ENCODE assay signal across 10 cellular contexts in the genomic region with DNA sequence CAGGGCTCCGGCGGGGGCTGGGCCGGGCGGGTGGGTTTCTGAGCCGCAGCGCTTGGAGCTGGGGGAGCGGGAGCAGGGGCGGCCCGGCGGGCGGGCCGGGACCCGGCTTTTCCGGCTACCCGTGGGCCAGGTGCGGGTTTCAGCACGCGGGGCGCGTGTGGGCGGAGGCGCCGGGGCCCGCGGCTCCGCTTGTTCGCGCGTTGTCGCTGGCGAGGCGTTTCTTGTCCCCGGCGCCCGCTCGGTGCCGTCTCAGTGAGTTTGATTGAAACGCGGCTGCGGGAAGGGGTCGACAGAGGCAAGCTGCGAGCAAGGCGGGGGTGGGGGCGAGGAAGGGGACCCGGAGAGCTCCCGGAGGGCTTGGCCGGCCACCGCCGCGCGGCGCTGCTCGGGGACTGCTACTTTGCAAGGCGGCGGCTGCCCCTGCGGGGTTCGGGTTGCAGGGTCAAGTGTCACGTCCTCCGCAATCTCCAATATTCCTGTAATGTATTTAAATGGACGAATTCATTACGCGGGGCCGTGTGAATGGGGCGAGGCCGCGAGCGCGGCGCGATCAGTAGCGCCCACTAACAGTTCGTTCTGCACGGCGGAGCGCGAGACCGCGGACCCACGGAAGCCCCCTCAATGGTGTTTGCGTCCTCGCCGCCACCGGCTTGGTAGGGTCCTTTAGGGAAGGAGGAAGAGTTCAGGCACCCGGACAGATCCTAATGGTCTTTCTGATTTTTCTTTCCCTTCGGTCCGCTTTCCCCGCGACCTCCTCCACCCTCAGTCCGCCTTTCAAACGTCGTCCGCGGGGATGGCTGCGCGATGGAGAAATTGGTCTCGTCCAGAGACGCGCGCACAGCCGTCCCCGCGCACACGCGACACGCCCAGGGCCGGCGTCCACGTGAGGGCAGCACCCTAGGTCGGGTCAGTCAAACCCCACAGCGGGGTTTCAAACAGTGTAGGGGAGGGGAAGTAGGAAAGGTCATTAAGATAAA.
DNase-seq lines count a peak whose midpoint lies in the region; ATAC-seq and TF ChIP-seq lines count a peak whose summit lies in the region.
"Had no signal": no experiment of that assay in that cellular context is flagged by ENCODE, and none has a peak within 500 bp of the region (broad histone marks: within the 10 kb centered on the region; RNA-seq: fewer than 3 reads in every experiment).

No MANE protein-coding gene starts in this region.

- peaks cover 100% of the 10 kb centered on the region for H3K27me3 ChIP-seq in transverse colon

- H3K27ac ChIP-seq in transverse colon: no peak overlapping the region

- TF ChIP-seq POLR2A in transverse colon (IDR thresholded peaks at IDR 0.05): no peak

- H3K27me3 Mint-ChIP-seq in WTC11 (ENCODE audit: low read depth): peaks cover 100% of the 10 kb centered on the region
- peaks cover 66% of the 10 kb centered on the region for H3K27me3 Mint-ChIP-seq in HFFc6 (ENCODE audit: insufficient read depth)

- DNase-seq in NCI-H748 (lab: John Stamatoyannopoulos, UW; ENCODE audit: unreplicated experiment) (peak; percentile 25), NCI-H748 treated with DMSO at 0.1 percent for 48 hours (lab: John Stamatoyannopoulos, UW) (no peak), WTC11 (ENCODE audit: low spot score) (no peak), iPS-NIHi11 (ENCODE audit: low spot score) (peak; percentile 22), transverse colon (no peak), HFFc6 (no peak), SW480 (ENCODE audit: low spot score) (no peak)
- peak; percentile 35 for DNase-seq in stimulated activated CD8-positive, alpha-beta memory T cell treated with anti-CD3 and anti-CD28 coated beads, Interleukin-4, amount 100 ng/mL, for 48 hours
- DNase-seq: 8988T, NCI-H345 had no signal

- POLR2A ChIA-PET in WTC11 (lab: Charles Lee): no interaction called here

- no peaks in the 10 kb centered on the region for H3K9me3 Mint-ChIP-seq in WTC11
- no peaks in the 10 kb centered on the region; the same call in 1 of the 2 replicates for H3K9me3 Mint-ChIP-seq in HFFc6

- no peaks in the 10 kb centered on the region for H3K36me3 ChIP-seq in transverse colon

- TF ChIP-seq EP300 in transverse colon (IDR thresholded peaks at IDR 0.05; ENCODE audit: low read depth): no peak

- H3K4me3 Mint-ChIP-seq in WTC11 (peak overlapping the region; percentile 58), HFFc6 (no peak overlapping the region)

- H3K4me1 Mint-ChIP-seq in WTC11: peaks cover 36% of the 10 kb centered on the region
- peaks cover 8% of the 10 kb centered on the region; the same call in 1 of the 2 replicates for H3K4me1 Mint-ChIP-seq in HFFc6 (ENCODE audit: low read depth)

- H3K27ac Mint-ChIP-seq in WTC11 (no peak overlapping the region), HFFc6 (no peak overlapping the region)

- WGBS in transverse colon (ENCODE audit: low coverage in 1 of 2), 2 donors: 7% methylated on average over 72 of the region's 110 CpGs; no CpG with 5 or more reads in 1 of the 2 donors

- H3K4me3 ChIP-seq in transverse colon: peak overlapping the region in 2 of 4 donors; percentile 6 to 41

- no peak for ATAC-seq in WTC11

- intact Hi-C loops in transverse colon (cut with DNase I; ENCODE audit: low total_unique reads): no loop called here

- H3K9me3 ChIP-seq in transverse colon: no peaks in the 10 kb centered on the region

- H3K36me3 Mint-ChIP-seq in WTC11 (peaks cover 5% of the 10 kb centered on the region), HFFc6 (ENCODE audit: low read depth) (peaks cover 4% of the 10 kb centered on the region; the same call in 1 of the 2 replicates)

- peaks cover 32 to 72% (median 55%) of the 10 kb centered on the region in 4 donors for H3K4me1 ChIP-seq in transverse colon

- in situ Hi-C loops in transverse colon (cut with MboI; ENCODE audit: low pct_ligation_motif_present in 1 of 4, low pct_unique_long_range_greater_than_20kb in 1 of 4, low sequenced_read_pairs in 3 of 4): loop anchor here in 3 of 4 donors (25.0 kb wide), 2 partner anchors 388 to 462 kb away; no protein-coding TSS in a partner anchor

- TF ChIP-seq CTCF in WTC11 (IDR thresholded peaks at IDR 0.05) (no peak), transverse colon (IDR thresholded peaks at IDR 0.05) (no peak), HFFc6 (IDR thresholded peaks at IDR 0.05) (no peak)

- CTCF ChIA-PET in WTC11 (lab: Charles Lee): interaction anchor here (1.6 kb wide), 1 partner anchor 75 kb away, joined by 5 read pairs; no protein-coding TSS in a partner anchor

TF ChIP-seq in WTC11, 78 proteins besides CTCF, POLR2A, EP300 and RAD21:
- TF ChIP-seq NR2C2 (CRISPR knock-in tag; IDR thresholded peaks at IDR 0.05) (no peak), GRHL2 (CRISPR knock-in tag; IDR thresholded peaks at IDR 0.05; ENCODE audit: insufficient replicate concordance, severe bottlenecking) (no peak), NFATC4 (CRISPR knock-in tag; IDR thresholded peaks at IDR 0.05) (no peak), ATF2 (CRISPR knock-in tag; IDR thresholded peaks at IDR 0.05; ENCODE audit: borderline replicate concordance, low read depth) (no peak), CBFB (CRISPR knock-in tag; IDR thresholded peaks at IDR 0.05; ENCODE audit: low read depth) (no peak), NR3C1 (CRISPR knock-in tag; conservative IDR thresholded peaks at IDR 0.05; ENCODE audit: low read depth) (no peak), ZBTB21 (CRISPR knock-in tag; IDR thresholded peaks at IDR 0.05; ENCODE audit: borderline replicate concordance) (no peak), TCF7 (CRISPR knock-in tag; IDR thresholded peaks at IDR 0.05; ENCODE audit: low read depth) (no peak)
- TF ChIP-seq, protein P1, sequence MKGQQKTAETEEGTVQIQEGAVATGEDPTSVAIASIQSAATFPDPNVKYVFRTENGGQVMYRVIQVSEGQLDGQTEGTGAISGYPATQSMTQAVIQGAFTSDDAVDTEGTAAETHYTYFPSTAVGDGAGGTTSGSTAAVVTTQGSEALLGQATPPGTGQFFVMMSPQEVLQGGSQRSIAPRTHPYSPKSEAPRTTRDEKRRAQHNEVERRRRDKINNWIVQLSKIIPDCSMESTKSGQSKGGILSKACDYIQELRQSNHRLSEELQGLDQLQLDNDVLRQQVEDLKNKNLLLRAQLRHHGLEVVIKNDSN (CRISPR knock-in tag; IDR thresholded peaks at IDR 0.05): no peak

Comparison
In these comparisons a context has a peak if more than half of its experiments do, and no peak if none do; other contexts are left out.
1. DNase-seq: peak in NCI-H748 (single experiment), iPS-NIHi11 (single experiment) and stimulated activated CD8-positive, alpha-beta memory T cell treated with anti-CD3 and anti-CD28 coated beads, Interleukin-4, amount 100 ng/mL, for 48 hours (single experiment); none in NCI-H748 treated with DMSO at 0.1 percent for 48 hours (single experiment), WTC11 (single experiment), transverse colon (single experiment), HFFc6 (single experiment) and SW480 (single experiment).